Comparison of ENCODE assay signal across 16 cellular contexts in genomic region chr2:205678743-205679142, GRCh38.
"Had no signal": no experiment of that assay in that cellular context is flagged by ENCODE, and none has a peak within 500 bp of the region (broad histone marks: within the 10 kb centered on the region; RNA-seq: fewer than 3 reads in every experiment).

No MANE protein-coding gene starts in this region.

- H3K9me3 ChIP-seq: adrenal gland, left ventricle myocardium inferior, prostate gland, spleen, thoracic aorta had no signal

- H3K36me3 ChIP-seq: adrenal gland, cardiac muscle cell, left ventricle myocardium inferior, prostate gland, spleen, thoracic aorta had no signal

- H3K4me3 ChIP-seq: adrenal gland, cardiac muscle cell, left ventricle myocardium inferior, prostate gland, spleen, thoracic aorta had no signal

- ATAC-seq: activated CD8-positive, alpha-beta T cell treated with anti-CD3 and anti-CD28 coated beads, Interleukin-2, amount 10 ng/mL, durations not matched to agents 7 days and 5 days; sciatic nerve had no signal

- H3K4me1 ChIP-seq: prostate gland had no signal

- H3K27ac ChIP-seq: adrenal gland, cardiac muscle cell, left ventricle myocardium inferior, prostate gland, spleen, thoracic aorta had no signal

- DNase-seq: activated B cell treated with CpG ODN at 0.5 μM for 24 hours; activated CD4-positive, alpha-beta T cell treated with anti-CD3 and anti-CD28 coated beads, Interleukin-2, amount 10 ng/mL, durations not matched to agents 24 days and 14 days; activated CD8-positive, alpha-beta memory T cell treated with anti-CD3 and anti-CD28 coated beads, Interleukin-2, amount 50 U/mL, for 4 hours; activated CD8-positive, alpha-beta T cell treated with anti-CD3 and anti-CD28 coated beads, Interleukin-2, amount 10 ng/mL, durations not matched to agents 7 days and 5 days; activated effector memory CD4-positive, alpha-beta T cell treated with anti-CD3 and anti-CD28 coated beads, Interleukin-2, amount 50 U/mL, for 16 hours; activated T-cell treated with anti-CD3 and anti-CD28 coated beads, Interleukin-2, amount 50 U/mL, for 48 hours; adrenal gland; foreskin melanocyte; left ventricle myocardium inferior; nephron progenitor cell; spleen; SW 1271 had no signal

- H3K27me3 ChIP-seq: adrenal gland, cardiac muscle cell had no signal
